Comparison of ENCODE assay signal across 1 cellular context in the genomic region with DNA sequence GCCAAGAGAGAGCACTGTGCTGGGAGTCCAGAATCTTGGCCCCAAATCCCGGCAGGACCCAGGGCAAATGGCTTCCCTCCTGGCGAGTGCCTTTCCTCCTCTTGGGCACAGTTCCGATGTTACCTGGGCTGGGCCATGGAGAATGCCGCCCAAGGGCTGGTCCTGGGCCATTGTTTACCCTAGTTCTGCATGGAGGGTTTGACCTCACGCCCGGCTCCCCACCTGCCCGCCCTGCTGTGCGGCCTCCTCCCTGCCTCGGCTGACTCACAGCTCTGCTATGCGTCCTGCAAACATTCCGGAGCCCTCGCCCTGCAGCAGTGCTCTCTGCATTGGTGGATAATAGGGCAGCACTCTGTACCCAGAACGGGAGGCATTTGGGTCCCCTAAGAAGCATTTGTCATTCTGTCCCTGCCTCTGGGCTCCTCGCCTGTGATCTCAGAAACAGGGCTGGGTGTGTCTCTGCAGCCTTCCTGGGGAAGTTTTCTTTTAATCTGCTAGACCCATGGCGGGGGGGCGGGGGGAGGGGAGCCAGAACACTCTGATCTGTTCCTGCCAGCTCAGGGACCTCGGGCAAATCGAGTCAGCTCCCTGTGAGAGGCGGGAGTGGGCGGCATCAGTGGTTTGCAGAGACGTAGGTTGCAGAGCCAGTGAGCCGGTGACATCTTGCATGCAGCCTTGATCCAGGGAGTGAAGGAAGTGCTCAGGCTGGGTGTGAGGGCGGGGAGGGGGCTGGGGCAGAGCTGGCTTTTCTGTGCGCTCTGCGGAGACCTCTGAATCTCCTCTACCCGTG.
A peak's percentile ranks its signal among the peaks of the same experiment; 100 is the strongest.
TF ChIP-seq lines count a peak whose summit lies in the region.

No MANE protein-coding gene starts in this region.

TF ChIP-seq in HepG2, 621 proteins besides CTCF, POLR2A, EP300 and RAD21 (continued from another document and continues in another):
- TF ChIP-seq E2F1 (CRISPR knock-in tag; IDR thresholded peaks at IDR 0.05) (no peak), ZNF30 (CRISPR knock-in tag; IDR thresholded peaks at IDR 0.05) (no peak), ZEB1 (IDR thresholded peaks at IDR 0.05; ENCODE audit: insufficient replicate concordance, low read depth) (peak; percentile 88), RFX3 (CRISPR knock-in tag; IDR thresholded peaks at IDR 0.05) (no peak), SNAPC5 (CRISPR knock-in tag; IDR thresholded peaks at IDR 0.05; ENCODE audit: borderline replicate concordance) (no peak), KLF13 (CRISPR knock-in tag; IDR thresholded peaks at IDR 0.05) (no peak), JDP2 (CRISPR knock-in tag; IDR thresholded peaks at IDR 0.05; ENCODE audit: borderline replicate concordance) (no peak), WIZ (CRISPR knock-in tag; IDR thresholded peaks at IDR 0.05) (no peak), ZNF292 (CRISPR knock-in tag; IDR thresholded peaks at IDR 0.05; ENCODE audit: borderline replicate concordance, low read depth) (peak; percentile 72), MXD4 (CRISPR knock-in tag; IDR thresholded peaks at IDR 0.05) (no peak), RARA (CRISPR knock-in tag; IDR thresholded peaks at IDR 0.05) (peak; percentile 82), HNF4G (IDR thresholded peaks at IDR 0.05; ENCODE audit: borderline replicate concordance, low read depth, low read length) (peak; percentile 30; the same call in 1 of the 2 replicates), HNF4G (CRISPR knock-in tag; IDR thresholded peaks at IDR 0.05; ENCODE audit: borderline replicate concordance, low read depth) (no peak), ZNF543 (CRISPR knock-in tag; IDR thresholded peaks at IDR 0.05) (peak; percentile 65; the same call in 1 of the 2 replicates), ZBTB38 (CRISPR knock-in tag; IDR thresholded peaks at IDR 0.05) (0 out of 2 replicates have a peak, but pooled peaks have one; percentile 22), ZNF441 (CRISPR knock-in tag; IDR thresholded peaks at IDR 0.05; ENCODE audit: borderline replicate concordance) (no peak), PAF1 (CRISPR knock-in tag; IDR thresholded peaks at IDR 0.05) (no peak), ZNF629 (CRISPR knock-in tag; conservative IDR thresholded peaks at IDR 0.05) (no peak), ZKSCAN1 (IDR thresholded peaks at IDR 0.05; ENCODE audit: low read length) (no peak), ZNF713 (CRISPR knock-in tag; IDR thresholded peaks at IDR 0.05) (no peak), ZNF691 (CRISPR knock-in tag; IDR thresholded peaks at IDR 0.05; ENCODE audit: borderline replicate concordance, low read depth) (peak; percentile 99), ERF (CRISPR knock-in tag; IDR thresholded peaks at IDR 0.05) (0 out of 2 replicates have a peak, but pooled peaks have one; percentile 28), FLYWCH1 (CRISPR knock-in tag; IDR thresholded peaks at IDR 0.05) (no peak), ATF7 (IDR thresholded peaks at IDR 0.05) (no peak), ATF7 (CRISPR knock-in tag; IDR thresholded peaks at IDR 0.05) (peak; percentile 72; the same call in 1 of the 2 replicates), ZNF460 (CRISPR knock-in tag; IDR thresholded peaks at IDR 0.05; ENCODE audit: borderline replicate concordance) (no peak), ZSCAN20 (CRISPR knock-in tag; IDR thresholded peaks at IDR 0.05; ENCODE audit: borderline replicate concordance) (no peak), PCBP2 (optimal IDR thresholded peaks at IDR 0.05; ENCODE audit: low read depth, low read length, poor library complexity, severe bottlenecking) (no peak), KDM3A (CRISPR knock-in tag; IDR thresholded peaks at IDR 0.05; ENCODE audit: low read depth) (peak; percentile 74; the same call in 1 of the 2 replicates), HOMEZ (CRISPR knock-in tag; IDR thresholded peaks at IDR 0.05; ENCODE audit: low read depth) (no peak), ZZZ3 (CRISPR knock-in tag; IDR thresholded peaks at IDR 0.05; ENCODE audit: borderline replicate concordance) (no peak), ZFP36 (IDR thresholded peaks at IDR 0.05; ENCODE audit: borderline replicate concordance, low read depth, low read length, partially characterized antibody) (no peak), CENPX (CRISPR knock-in tag; IDR thresholded peaks at IDR 0.05) (no peak), ZNF616 (CRISPR knock-in tag; IDR thresholded peaks at IDR 0.05; ENCODE audit: low read depth) (no peak), MTA3 (CRISPR knock-in tag; IDR thresholded peaks at IDR 0.05) (no peak), EZH2 (conservative IDR thresholded peaks at IDR 0.05; ENCODE audit: low read depth, low read length) (no peak), ISX (CRISPR knock-in tag; conservative IDR thresholded peaks at IDR 0.05) (no peak), NR2C2 (CRISPR knock-in tag; IDR thresholded peaks at IDR 0.05; ENCODE audit: borderline replicate concordance) (no peak; the same call in 1 of the 2 replicates), ZNF850 (CRISPR knock-in tag; conservative IDR thresholded peaks at IDR 0.05) (no peak)
- TF ChIP-seq, protein P1, sequence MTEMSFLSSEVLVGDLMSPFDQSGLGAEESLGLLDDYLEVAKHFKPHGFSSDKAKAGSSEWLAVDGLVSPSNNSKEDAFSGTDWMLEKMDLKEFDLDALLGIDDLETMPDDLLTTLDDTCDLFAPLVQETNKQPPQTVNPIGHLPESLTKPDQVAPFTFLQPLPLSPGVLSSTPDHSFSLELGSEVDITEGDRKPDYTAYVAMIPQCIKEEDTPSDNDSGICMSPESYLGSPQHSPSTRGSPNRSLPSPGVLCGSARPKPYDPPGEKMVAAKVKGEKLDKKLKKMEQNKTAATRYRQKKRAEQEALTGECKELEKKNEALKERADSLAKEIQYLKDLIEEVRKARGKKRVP (CRISPR knock-in tag; IDR thresholded peaks at IDR 0.05), result no peak
- TF ChIP-seq, protein P2, sequence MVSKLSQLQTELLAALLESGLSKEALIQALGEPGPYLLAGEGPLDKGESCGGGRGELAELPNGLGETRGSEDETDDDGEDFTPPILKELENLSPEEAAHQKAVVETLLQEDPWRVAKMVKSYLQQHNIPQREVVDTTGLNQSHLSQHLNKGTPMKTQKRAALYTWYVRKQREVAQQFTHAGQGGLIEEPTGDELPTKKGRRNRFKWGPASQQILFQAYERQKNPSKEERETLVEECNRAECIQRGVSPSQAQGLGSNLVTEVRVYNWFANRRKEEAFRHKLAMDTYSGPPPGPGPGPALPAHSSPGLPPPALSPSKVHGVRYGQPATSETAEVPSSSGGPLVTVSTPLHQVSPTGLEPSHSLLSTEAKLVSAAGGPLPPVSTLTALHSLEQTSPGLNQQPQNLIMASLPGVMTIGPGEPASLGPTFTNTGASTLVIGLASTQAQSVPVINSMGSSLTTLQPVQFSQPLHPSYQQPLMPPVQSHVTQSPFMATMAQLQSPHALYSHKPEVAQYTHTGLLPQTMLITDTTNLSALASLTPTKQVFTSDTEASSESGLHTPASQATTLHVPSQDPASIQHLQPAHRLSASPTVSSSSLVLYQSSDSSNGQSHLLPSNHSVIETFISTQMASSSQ (IDR thresholded peaks at IDR 0.05; ENCODE audit: low read depth), result no peak
- TF ChIP-seq, protein P2 (CRISPR knock-in tag; IDR thresholded peaks at IDR 0.05; ENCODE audit: borderline replicate concordance), result peak; percentile 71; the same call in 1 of the 2 replicates
- TF ChIP-seq, protein P3, sequence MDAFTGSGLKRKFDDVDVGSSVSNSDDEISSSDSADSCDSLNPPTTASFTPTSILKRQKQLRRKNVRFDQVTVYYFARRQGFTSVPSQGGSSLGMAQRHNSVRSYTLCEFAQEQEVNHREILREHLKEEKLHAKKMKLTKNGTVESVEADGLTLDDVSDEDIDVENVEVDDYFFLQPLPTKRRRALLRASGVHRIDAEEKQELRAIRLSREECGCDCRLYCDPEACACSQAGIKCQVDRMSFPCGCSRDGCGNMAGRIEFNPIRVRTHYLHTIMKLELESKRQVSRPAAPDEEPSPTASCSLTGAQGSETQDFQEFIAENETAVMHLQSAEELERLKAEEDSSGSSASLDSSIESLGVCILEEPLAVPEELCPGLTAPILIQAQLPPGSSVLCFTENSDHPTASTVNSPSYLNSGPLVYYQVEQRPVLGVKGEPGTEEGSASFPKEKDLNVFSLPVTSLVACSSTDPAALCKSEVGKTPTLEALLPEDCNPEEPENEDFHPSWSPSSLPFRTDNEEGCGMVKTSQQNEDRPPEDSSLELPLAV (CRISPR knock-in tag; conservative IDR thresholded peaks at IDR 0.05; ENCODE audit: low read depth), result no peak
- TF ChIP-seq, protein P4, sequence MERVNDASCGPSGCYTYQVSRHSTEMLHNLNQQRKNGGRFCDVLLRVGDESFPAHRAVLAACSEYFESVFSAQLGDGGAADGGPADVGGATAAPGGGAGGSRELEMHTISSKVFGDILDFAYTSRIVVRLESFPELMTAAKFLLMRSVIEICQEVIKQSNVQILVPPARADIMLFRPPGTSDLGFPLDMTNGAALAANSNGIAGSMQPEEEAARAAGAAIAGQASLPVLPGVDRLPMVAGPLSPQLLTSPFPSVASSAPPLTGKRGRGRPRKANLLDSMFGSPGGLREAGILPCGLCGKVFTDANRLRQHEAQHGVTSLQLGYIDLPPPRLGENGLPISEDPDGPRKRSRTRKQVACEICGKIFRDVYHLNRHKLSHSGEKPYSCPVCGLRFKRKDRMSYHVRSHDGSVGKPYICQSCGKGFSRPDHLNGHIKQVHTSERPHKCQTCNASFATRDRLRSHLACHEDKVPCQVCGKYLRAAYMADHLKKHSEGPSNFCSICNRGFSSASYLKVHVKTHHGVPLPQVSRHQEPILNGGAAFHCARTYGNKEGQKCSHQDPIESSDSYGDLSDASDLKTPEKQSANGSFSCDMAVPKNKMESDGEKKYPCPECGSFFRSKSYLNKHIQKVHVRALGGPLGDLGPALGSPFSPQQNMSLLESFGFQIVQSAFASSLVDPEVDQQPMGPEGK (CRISPR knock-in tag; IDR thresholded peaks at IDR 0.05), result peak; percentile 94
- TF ChIP-seq, protein P5, sequence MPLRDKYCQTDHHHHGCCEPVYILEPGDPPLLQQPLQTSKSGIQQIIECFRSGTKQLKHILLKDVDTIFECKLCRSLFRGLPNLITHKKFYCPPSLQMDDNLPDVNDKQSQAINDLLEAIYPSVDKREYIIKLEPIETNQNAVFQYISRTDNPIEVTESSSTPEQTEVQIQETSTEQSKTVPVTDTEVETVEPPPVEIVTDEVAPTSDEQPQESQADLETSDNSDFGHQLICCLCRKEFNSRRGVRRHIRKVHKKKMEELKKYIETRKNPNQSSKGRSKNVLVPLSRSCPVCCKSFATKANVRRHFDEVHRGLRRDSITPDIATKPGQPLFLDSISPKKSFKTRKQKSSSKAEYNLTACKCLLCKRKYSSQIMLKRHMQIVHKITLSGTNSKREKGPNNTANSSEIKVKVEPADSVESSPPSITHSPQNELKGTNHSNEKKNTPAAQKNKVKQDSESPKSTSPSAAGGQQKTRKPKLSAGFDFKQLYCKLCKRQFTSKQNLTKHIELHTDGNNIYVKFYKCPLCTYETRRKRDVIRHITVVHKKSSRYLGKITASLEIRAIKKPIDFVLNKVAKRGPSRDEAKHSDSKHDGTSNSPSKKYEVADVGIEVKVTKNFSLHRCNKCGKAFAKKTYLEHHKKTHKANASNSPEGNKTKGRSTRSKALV (CRISPR knock-in tag; IDR thresholded peaks at IDR 0.05), result no peak
- TF ChIP-seq, protein P6, sequence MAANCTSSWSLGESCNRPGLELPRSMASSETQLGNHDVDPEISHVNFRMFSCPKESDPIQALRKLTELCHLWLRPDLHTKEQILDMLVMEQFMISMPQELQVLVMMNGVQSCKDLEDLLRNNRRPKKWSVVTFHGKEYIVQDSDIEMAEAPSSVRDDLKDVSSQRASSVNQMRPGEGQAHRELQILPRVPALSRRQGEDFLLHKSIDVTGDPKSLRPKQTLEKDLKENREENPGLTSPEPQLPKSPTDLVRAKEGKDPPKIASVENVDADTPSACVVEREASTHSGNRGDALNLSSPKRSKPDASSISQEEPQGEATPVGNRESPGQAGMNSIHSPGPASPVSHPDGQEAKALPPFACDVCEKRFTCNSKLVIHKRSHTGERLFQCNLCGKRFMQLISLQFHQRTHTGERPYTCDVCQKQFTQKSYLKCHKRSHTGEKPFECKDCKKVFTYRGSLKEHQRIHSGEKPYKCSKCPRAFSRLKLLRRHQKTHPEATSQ (CRISPR knock-in tag; IDR thresholded peaks at IDR 0.05; ENCODE audit: borderline replicate concordance), result no peak
- TF ChIP-seq, protein P7, sequence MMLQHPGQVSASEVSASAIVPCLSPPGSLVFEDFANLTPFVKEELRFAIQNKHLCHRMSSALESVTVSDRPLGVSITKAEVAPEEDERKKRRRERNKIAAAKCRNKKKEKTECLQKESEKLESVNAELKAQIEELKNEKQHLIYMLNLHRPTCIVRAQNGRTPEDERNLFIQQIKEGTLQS (CRISPR knock-in tag; IDR thresholded peaks at IDR 0.05), result peak; percentile 100
